15 cellular contexts compared by ENCODE assay signal in genomic region chr1:204670152-204670927, GRCh38. TPM values are rescaled to one million over a fixed set of nuclear protein-coding genes. Genes with fewer than 3 reads are reported as not detected.
DNase-seq lines count a peak whose midpoint lies in the region; ATAC-seq and TF ChIP-seq lines count a peak whose summit lies in the region.
"Had no signal": no experiment of that assay in that cellular context is flagged by ENCODE, and none has a peak within 500 bp of the region (broad histone marks: within the 10 kb centered on the region; RNA-seq: fewer than 3 reads in every experiment).

No MANE protein-coding gene starts in this region.

- no peaks in the 10 kb centered on the region for H3K4me1 Mint-ChIP-seq in immature natural killer cell

- no peaks in the 10 kb centered on the region for H3F3A ChIP-seq in PC-3 (ENCODE audit: low read length, unreplicated experiment)

- CTCF ChIA-PET in PC-3 (lab: Charles Lee): no interaction called here

- no peak overlapping the region for H3K4me3 Mint-ChIP-seq in immature natural killer cell
- H3K4me3 Mint-ChIP-seq: neural crest cell had no signal

- no peaks in the 10 kb centered on the region for H3K9me3 ChIP-seq in PC-3 (ENCODE audit: low read length)
- no peaks in the 10 kb centered on the region for H3K9me3 ChIP-seq in sigmoid colon

- H3K4me2 ChIP-seq in PC-3 (ENCODE audit: low read length): no peak overlapping the region

- no peaks in the 10 kb centered on the region for H3K27me3 Mint-ChIP-seq in immature natural killer cell (ENCODE audit: low read depth in 3 of 3)

- no peaks in the 10 kb centered on the region for H3K9me3 Mint-ChIP-seq in immature natural killer cell
- H3K9me3 Mint-ChIP-seq: neural crest cell had no signal

- no peaks in the 10 kb centered on the region for H3K36me3 Mint-ChIP-seq in immature natural killer cell

- no peak for TF ChIP-seq CTCF in PC-3 (conservative IDR thresholded peaks at IDR 0.05; ENCODE audit: low read depth, low read length)
- TF ChIP-seq CTCF in sigmoid colon (IDR thresholded peaks at IDR 0.05): no peak

- peak; percentile 55; the same call in 1 of the 2 replicates for ATAC-seq in PC-3
- ATAC-seq in GM18861 (IDR thresholded peaks at IDR 0.05; ENCODE audit: unreplicated experiment): no peak

- DNase-seq in EH (ENCODE audit: low read depth) (peak; percentile 76), PC-3 (peak; percentile 69), fibroblast of peridontal ligament (ENCODE audit: extremely low read depth) (peak; percentile 13), sigmoid colon (no peak), NCI-H82 (lab: John Stamatoyannopoulos, UW) (no peak), immature natural killer cell (no peak), GM19238 (ENCODE audit: insufficient read length, low spot score) (no peak)
- DNase-seq: activated T-cell treated with anti-CD3 and anti-CD28 coated beads, Interleukin-2, amount 50 U/mL, for 1 hour; kidney; MM.1S; NCI-H446; SHP77 treated with DMSO at 0.1 percent for 48 hours had no signal

- peaks cover 7% of the 10 kb centered on the region for H3K4me1 ChIP-seq in PC-3 (ENCODE audit: insufficient read depth, low read length)
- H3K4me1 ChIP-seq in sigmoid colon: peaks cover 0 to 24% (median 15%) of the 10 kb centered on the region in 4 donors

- H4K20me1 ChIP-seq in PC-3 (ENCODE audit: low read length): no peaks in the 10 kb centered on the region

- no peaks in the 10 kb centered on the region for H3K36me3 ChIP-seq in PC-3 (ENCODE audit: low read depth, low read length)
- no peaks in the 10 kb centered on the region for H3K36me3 ChIP-seq in sigmoid colon

- no peak overlapping the region for H3K4me3 ChIP-seq in PC-3 (ENCODE audit: low read length)
- no peak overlapping the region for H3K4me3 ChIP-seq in sigmoid colon

- no peak overlapping the region for H3K9ac ChIP-seq in PC-3 (ENCODE audit: low read length)

- no peak overlapping the region for H3K27ac Mint-ChIP-seq in immature natural killer cell

- POLR2A ChIA-PET in PC-3 (lab: Charles Lee; ENCODE audit: unreplicated experiment): no interaction called here

- intact Hi-C loops in PC-3 (cut with micrococcal nuclease) (no loop called here), sigmoid colon (cut with DNase I) (no loop called here)

- H3K79me2 ChIP-seq in PC-3 (ENCODE audit: low read length): no peaks in the 10 kb centered on the region

- no peaks in the 10 kb centered on the region for H3K27me3 ChIP-seq in PC-3 (ENCODE audit: low read length)
- no peaks in the 10 kb centered on the region for H3K27me3 ChIP-seq in sigmoid colon

- no peak overlapping the region for H3K27ac ChIP-seq in PC-3 (ENCODE audit: low read length)
- peak overlapping the region; percentile 30 to 67 (median 46) for H3K27ac ChIP-seq in sigmoid colon

- H3K9me2 ChIP-seq in PC-3 (replicated peaks; ENCODE audit: low read length): no peaks in the 10 kb centered on the region

- 69 to 82% methylated on average over 10 of the region's 10 CpGs for WGBS in sigmoid colon, 2 donors

- H2AFZ ChIP-seq in PC-3 (ENCODE audit: low read length): no peak overlapping the region

- TF ChIP-seq EP300 in sigmoid colon (IDR thresholded peaks at IDR 0.05): no peak

- no peak for TF ChIP-seq POLR2A in sigmoid colon (IDR thresholded peaks at IDR 0.05)

- BruUV-seq in PC-3 (replicated peaks; lab: Mats Ljungman, UMichigan): no TSS peak

RNA-seq across cellular contexts. Expression of gene LRRN2, which starts 15.2 kb away (rescaled TPM):
- total RNA-seq in PC-3 (2014; rRNA removed) (5.0 and 9.0 TPM in 2 replicates), sigmoid colon (10 to 100 TPM in 1 of 4 donors, 1 to 10 TPM in 3; 4.9 to 14.7 (median 6.7) TPM)
- polyA plus RNA-seq in sigmoid colon (1 to 10 TPM; 2.5 to 3.6 (median 3.5) TPM), immature natural killer cell (not detected)
- total RNA-seq: endothelial cell of umbilical vein had no signal
- polyA plus RNA-seq: endothelial cell of umbilical vein had no signal

Comparison
In these comparisons a context has a peak if more than half of its experiments do, and no peak if none do; other contexts are left out.
1. DNase-seq: peak in EH (single experiment), PC-3 (single experiment) and fibroblast of peridontal ligament (single experiment); none in sigmoid colon (single experiment), NCI-H82 (single experiment), immature natural killer cell (0 of 3) and GM19238 (single experiment).